In the genomic region with DNA sequence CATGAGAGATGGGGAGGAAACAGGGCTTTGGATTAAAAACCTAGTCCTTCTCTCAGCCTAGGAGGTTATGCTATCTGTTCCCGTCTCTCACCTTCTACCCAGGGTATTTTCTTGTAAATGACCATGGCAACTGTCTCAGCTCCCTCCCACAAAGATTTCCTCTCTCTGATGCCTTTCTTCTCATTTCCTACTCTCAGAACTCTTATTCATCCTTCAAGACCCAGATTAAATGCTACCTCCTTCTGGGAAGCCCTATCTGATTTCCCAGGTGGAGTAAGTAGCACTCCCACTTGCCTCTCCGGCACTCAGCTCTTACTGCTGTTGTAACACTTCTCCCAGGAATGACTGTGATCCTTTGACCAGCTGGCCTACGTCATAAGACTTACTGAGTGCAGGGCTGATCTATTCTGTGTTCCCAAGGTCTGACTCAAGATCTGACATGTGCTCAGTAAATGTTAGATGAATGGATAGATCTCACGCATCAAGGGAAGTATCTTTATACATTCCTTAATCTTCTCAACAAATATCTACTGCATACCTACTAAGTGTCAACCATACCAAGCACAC, we compare ENCODE assay signal across 16 cellular contexts.
"Had no signal": no experiment of that assay in that cellular context is flagged by ENCODE, and none has a peak within 500 bp of the region (broad histone marks: within the 10 kb centered on the region; RNA-seq: fewer than 3 reads in every experiment).

No MANE protein-coding gene starts in this region.

- H3K4me3 ChIP-seq: gastrocnemius medialis, heart left ventricle, ovary, psoas muscle, right lobe of liver, thoracic aorta, upper lobe of right lung had no signal

- ATAC-seq: effector memory CD8-positive, alpha-beta T cell; gastrocnemius medialis; natural killer cell; psoas muscle; right lobe of liver; stimulated activated naive B cell treated with anti-CD40 and anti-IgM and Interleukin-4, amounts not matched to agents 10 μg/mL and 1 μg/mL and 100 μg/mL, for 72 hours; upper lobe of right lung had no signal

- DNase-seq: activated CD4-positive, alpha-beta T cell treated with anti-CD3 and anti-CD28 coated beads for 1 hour; amniotic stem cell; dermis blood vessel endothelial cell; effector memory CD8-positive, alpha-beta T cell; gastrocnemius medialis; heart left ventricle; kidney glomerular epithelial cell; natural killer cell; ovary; psoas muscle; right lobe of liver; stimulated activated naive B cell treated with anti-CD40 and anti-IgM and Interleukin-4, amounts not matched to agents 10 μg/mL and 1 μg/mL and 100 μg/mL, for 72 hours; T-helper 2 cell; upper lobe of right lung; WERI-Rb-1 had no signal
